In genomic region chr21:38900499-38900898, GRCh38 we compare ENCODE assay signal across 20 cellular contexts.
"Had no signal": no experiment of that assay in that cellular context is flagged by ENCODE, and none has a peak within 500 bp of the region (broad histone marks: within the 10 kb centered on the region; RNA-seq: fewer than 3 reads in every experiment).

No MANE protein-coding gene starts in this region.

- H3K36me3 Mint-ChIP-seq: mesothelial cell of epicardium had no signal

- H3K4me3 Mint-ChIP-seq: dendritic cell treated with granulocyte-macrophage colony-stimulating factor and Interleukin-4, amounts not matched to agents 40 ng/mL and 50 ng/mL, for 4 days; effector memory CD8-positive, alpha-beta T cell; endodermal cell; mesothelial cell of epicardium; naive B cell had no signal

- DNase-seq: colonic mucosa; cortex of kidney; effector CD8-positive, alpha-beta T cell; effector memory CD8-positive, alpha-beta T cell; endodermal cell; foreskin keratinocyte; glutamatergic neuron; head of caudate nucleus; heart right ventricle; hippocampal formation; left cardiac atrium; left lung; left ventricle myocardium superior; lower lobe of right lung; mesenchymal stem cell; mucosa of descending colon; naive B cell had no signal

- H3K27me3 ChIP-seq: colonic mucosa, esophagus muscularis mucosa, foreskin keratinocyte, heart right ventricle, left lung had no signal

- H3K27ac ChIP-seq: colonic mucosa, foreskin keratinocyte, heart right ventricle, left lung, lower lobe of right lung had no signal

- H3K4me1 ChIP-seq: colonic mucosa had no signal

- H3K4me3 ChIP-seq: colonic mucosa, esophagus muscularis mucosa, heart right ventricle, left lung, lower lobe of right lung, mucosa of descending colon had no signal

- H3K4me1 Mint-ChIP-seq: naive B cell had no signal

- H3K27ac Mint-ChIP-seq: dendritic cell treated with granulocyte-macrophage colony-stimulating factor and Interleukin-4, amounts not matched to agents 40 ng/mL and 50 ng/mL, for 4 days; effector memory CD8-positive, alpha-beta T cell; endodermal cell; mesothelial cell of epicardium; naive B cell had no signal

- H3K9me3 ChIP-seq: colonic mucosa, esophagus muscularis mucosa, left lung, lower lobe of right lung, mucosa of descending colon had no signal

- H3K36me3 ChIP-seq: colonic mucosa, esophagus muscularis mucosa, heart right ventricle, left lung, lower lobe of right lung had no signal

- ATAC-seq: effector memory CD8-positive, alpha-beta T cell; foreskin keratinocyte; heart right ventricle; left cardiac atrium; left lung; left ventricle myocardium superior; lower lobe of right lung; mucosa of descending colon had no signal

- H3K9me3 Mint-ChIP-seq: endodermal cell had no signal
